Comparison of ENCODE assay signal across 1 cellular context in genomic region chr14:35159742-35160409, GRCh38.
TF ChIP-seq lines count a peak whose summit lies in the region.

No MANE protein-coding gene starts in this region.

TF ChIP-seq in K562, 482 proteins besides CTCF, POLR2A, EP300 and RAD21 (continued from another document):
- TF ChIP-seq ARID3A (IDR thresholded peaks at IDR 0.05; ENCODE audit: borderline replicate concordance, low read depth, low read length) (no peak), ZNF212 (CRISPR knock-in tag; IDR thresholded peaks at IDR 0.05) (no peak), ZKSCAN8 (CRISPR knock-in tag; IDR thresholded peaks at IDR 0.05) (no peak), CEBPG (CRISPR knock-in tag; IDR thresholded peaks at IDR 0.05) (peak; percentile 61), CEBPG (tag; conservative IDR thresholded peaks at IDR 0.05 in 1 of 2, IDR thresholded peaks at IDR 0.05 in 1 of 2) (no peak; a peak in 1 of 4 replicates), EZH2 (IDR thresholded peaks at IDR 0.05; ENCODE audit: borderline replicate concordance, low read depth, low read length) (no peak), ATF3 (IDR thresholded peaks at IDR 0.05) (peak; percentile 93), ATF3 (CRISPR knock-in tag; conservative IDR thresholded peaks at IDR 0.05) (no peak), SMARCA4 (IDR thresholded peaks at IDR 0.05) (peak; percentile 56; the same call in 1 of the 2 replicates), NCOA6 (IDR thresholded peaks at IDR 0.05) (no peak), JUND (IDR thresholded peaks at IDR 0.05; ENCODE audit: borderline replicate concordance, low read depth, low read length) (peak; percentile 88), JUND (tag; IDR thresholded peaks at IDR 0.05; ENCODE audit: borderline replicate concordance, low read depth, low read length) (peak; percentile 85; the same call in 2 of the 3 replicates), SRF (CRISPR knock-in tag; IDR thresholded peaks at IDR 0.05) (no peak), RBFOX2 (IDR thresholded peaks at IDR 0.05; ENCODE audit: low read depth, low read length) (no peak), FOSL1 (tag; conservative IDR thresholded peaks at IDR 0.05) (peak; percentile 93), CHD4 (IDR thresholded peaks at IDR 0.05; ENCODE audit: insufficient read depth, insufficient replicate concordance, low read depth, low read length, poor library complexity, severe bottlenecking) (no peak), JUN (IDR thresholded peaks at IDR 0.05; ENCODE audit: borderline replicate concordance, low read depth, low read length) (peak; percentile 83), JUN (CRISPR knock-in tag; IDR thresholded peaks at IDR 0.05; ENCODE audit: borderline replicate concordance) (no peak), MITF (IDR thresholded peaks at IDR 0.05) (no peak), ARID1B (IDR thresholded peaks at IDR 0.05) (peak; percentile 54), HOXB6 (CRISPR knock-in tag; IDR thresholded peaks at IDR 0.05; ENCODE audit: borderline replicate concordance) (no peak), ETV5 (CRISPR knock-in tag; IDR thresholded peaks at IDR 0.05; ENCODE audit: low read depth) (no peak), DPF2 (IDR thresholded peaks at IDR 0.05) (0 out of 2 replicates have a peak, but pooled peaks have one; percentile 39), RB1 (IDR thresholded peaks at IDR 0.05; ENCODE audit: low read depth) (no peak), GABPB2 (CRISPR knock-in tag; conservative IDR thresholded peaks at IDR 0.05) (no peak), CREB3L1 (IDR thresholded peaks at IDR 0.05; ENCODE audit: borderline replicate concordance, low read depth) (no peak)
